In the genomic region with DNA sequence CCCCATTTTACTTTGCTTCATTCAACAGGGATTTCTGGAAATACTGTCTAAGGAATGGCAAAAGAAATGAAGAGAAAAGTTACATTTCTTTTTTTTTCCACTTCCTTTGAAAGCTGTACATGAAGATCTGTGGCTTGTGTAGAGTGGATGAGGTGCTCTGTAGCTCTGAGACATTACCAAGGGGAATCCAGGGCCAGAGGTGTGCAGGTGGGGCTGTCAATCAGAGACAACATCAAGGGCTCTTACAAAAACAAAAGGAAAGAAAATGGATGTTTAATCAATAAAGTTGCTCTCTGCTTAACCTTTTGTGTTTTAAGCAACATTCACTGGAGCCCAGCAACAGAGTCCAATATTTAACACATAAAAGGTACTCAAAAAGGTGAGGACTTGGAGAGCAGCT, we compare ENCODE assay signal across 34 cellular contexts.
"Had no signal": no experiment of that assay in that cellular context is flagged by ENCODE, and none has a peak within 500 bp of the region (broad histone marks: within the 10 kb centered on the region; RNA-seq: fewer than 3 reads in every experiment).

No MANE protein-coding gene starts in this region.

- H3K27ac ChIP-seq: adrenal gland, body of pancreas, brain microvascular endothelial cell, breast epithelium, colonic mucosa, VCaP had no signal

- ATAC-seq: activated CD8-positive, alpha-beta T cell treated with anti-CD3 and anti-CD28 coated beads for 36 hours; activated naive CD4-positive, alpha-beta T cell treated with anti-CD3 and anti-CD28 coated beads, Interleukin-2, amount 50 U/mL, for 72 hours; activated T-cell treated with anti-CD3 and anti-CD28 coated beads, Interleukin-2, amount 50 U/mL, for 4 hours; activated T-cell treated with anti-CD3 and anti-CD28 coated beads, Interleukin-2, amount 50 U/mL, for 72 hours; activated T-helper 17 cell treated with anti-CD3 and anti-CD28 coated beads, Interleukin-2, amount 50 U/mL, for 72 hours; body of pancreas had no signal

- H3K4me3 ChIP-seq: adrenal gland, body of pancreas, breast epithelium, colonic mucosa had no signal

- H3K9me3 ChIP-seq: adrenal gland, body of pancreas, breast epithelium, colonic mucosa had no signal

- H3K4me1 ChIP-seq: adrenal gland, body of pancreas, breast epithelium, colonic mucosa had no signal

- FAIRE-seq: astrocyte, TTC549 had no signal

- H3K27me3 ChIP-seq: adrenal gland, body of pancreas, brain microvascular endothelial cell, breast epithelium, colonic mucosa had no signal

- H3K36me3 ChIP-seq: adrenal gland, brain microvascular endothelial cell, breast epithelium, colonic mucosa had no signal

- DNase-seq: activated B cell treated with CpG ODN at 0.5 μM for 24 hours; activated CD4-positive, alpha-beta memory T cell treated with anti-CD3 and anti-CD28 coated beads for 36 hours; activated CD4-positive, alpha-beta T cell treated with anti-CD3 and anti-CD28 coated beads for 4 hours; activated CD4-positive, alpha-beta T cell treated with anti-CD3 and anti-CD28 coated beads, Interleukin-2, amount 10 ng/mL, durations not matched to agents 24 days and 14 days; activated CD4-positive, alpha-beta T cell treated with anti-CD3 and anti-CD28 coated beads, Interleukin-2, amount 50 U/mL, for 1 hour; activated CD4-positive, alpha-beta T cell treated with anti-CD3 and anti-CD28 coated beads, Interleukin-2, amount 50 U/mL, for 4 hours; activated CD4-positive, CD25-positive, alpha-beta regulatory T cell treated with anti-CD3 and anti-CD28 coated beads, Interleukin-2, amount 50 U/mL, for 72 hours; activated CD8-positive, alpha-beta memory T cell treated with anti-CD3 and anti-CD28 coated beads, Interleukin-2, amount 50 U/mL, for 4 hours; activated CD8-positive, alpha-beta T cell treated with anti-CD3 and anti-CD28 coated beads for 36 hours; activated effector memory CD4-positive, alpha-beta T cell treated with anti-CD3 and anti-CD28 coated beads, Interleukin-2, amount 50 U/mL, for 16 hours; activated gamma-delta T cell treated with Interleukin-2 at 50 U/mL for 16 hours; activated naive CD4-positive, alpha-beta T cell; activated naive CD4-positive, alpha-beta T cell treated with anti-CD3 and anti-CD28 coated beads for 36 hours; activated naive CD4-positive, alpha-beta T cell treated with anti-CD3 and anti-CD28 coated beads, Interleukin-2, amount 50 U/mL, for 16 hours; activated naive CD8-positive, alpha-beta T cell treated with anti-CD3 and anti-CD28 coated beads for 36 hours; activated T-cell treated with anti-CD3 and anti-CD28 coated beads for 4 hours; activated T-cell treated with anti-CD3 and anti-CD28 coated beads, Interleukin-2, amount 50 U/mL, for 1 hour; activated T-cell treated with anti-CD3 and anti-CD28 coated beads, Interleukin-2, amount 50 U/mL, for 4 hours; activated T-cell treated with anti-CD3 and anti-CD28 coated beads, Interleukin-2, amount 50 U/mL, for 72 hours; adrenal gland; amniotic stem cell; aorta; body of pancreas; brain microvascular endothelial cell; cerebellar nuclear complex; colonic mucosa; cortex of kidney; T-helper 9 cell had no signal
